In genomic region chr18:63112681-63113080, GRCh38 we compare ENCODE assay signal across 29 cellular contexts.
DNase-seq lines count a peak whose midpoint lies in the region; ATAC-seq, FAIRE-seq and TF ChIP-seq lines count a peak whose summit lies in the region.
"Had no signal": no experiment of that assay in that cellular context is flagged by ENCODE, and none has a peak within 500 bp of the region (broad histone marks: within the 10 kb centered on the region; RNA-seq: fewer than 3 reads in every experiment).

No MANE protein-coding gene starts in this region.

- no peak for ATAC-seq in GM19455 (IDR thresholded peaks at IDR 0.05; ENCODE audit: unreplicated experiment)
- no peak for ATAC-seq in HG02623 (IDR thresholded peaks at IDR 0.05; ENCODE audit: unreplicated experiment)
- ATAC-seq: activated CD8-positive, alpha-beta T cell treated with anti-CD3 and anti-CD28 coated beads for 36 hours; gastroesophageal sphincter; left lobe of liver had no signal

- no peaks in the 10 kb centered on the region for H4K20me1 ChIP-seq in BLaER1 treated with 17β-estradiol and CSF1 and Interleukin-3, amounts not matched to agents 10 nM and 100 nM

- H3K4me1 ChIP-seq in BLaER1 treated with 17β-estradiol and CSF1 and Interleukin-3, amounts not matched to agents 10 nM and 100 nM, result peaks cover 54 to 80% (median 61%) of the 10 kb centered on the region in 10 experiments
- H3K4me1 ChIP-seq: Caco-2 had no signal

- H3K27ac ChIP-seq in BLaER1 treated with 17β-estradiol and CSF1 and Interleukin-3, amounts not matched to agents 10 nM and 100 nM, result peak overlapping the region in 9 of 11 experiments; percentile 20 to 75 (median 48); a peak in 15 of 22 replicates
- H3K27ac ChIP-seq: gastroesophageal sphincter, GM23248, neutrophil, upper lobe of left lung had no signal

- H3K4me3 ChIP-seq in BLaER1 treated with 17β-estradiol and CSF1 and Interleukin-3, amounts not matched to agents 10 nM and 100 nM, result peak overlapping the region in 5 of 10 experiments; percentile 2 to 34 (median 20); a peak in 7 of 20 replicates
- H3K4me3 ChIP-seq: ascending aorta, gastroesophageal sphincter, GM23248, sigmoid colon, upper lobe of left lung had no signal

- no peak for TF ChIP-seq POLR2A in GM12891 (IDR thresholded peaks at IDR 0.05; ENCODE audit: low read depth, low read length)

- H3K9ac ChIP-seq in BLaER1 treated with 17β-estradiol and CSF1 and Interleukin-3, amounts not matched to agents 10 nM and 100 nM, result peak overlapping the region in 1 of 11 experiments; percentile 36; a peak in 1 of 22 replicates
- H3K9ac ChIP-seq: GM23248 had no signal

- FAIRE-seq in GM12891 (lab: Jason Lieb, UNC), result peak; percentile 13

- peaks cover 0 to 46% (median 42%) of the 10 kb centered on the region in 11 experiments; a peak in 18 of 22 replicates for H3K9me3 ChIP-seq in BLaER1 treated with 17β-estradiol and CSF1 and Interleukin-3, amounts not matched to agents 10 nM and 100 nM (replicated peaks in 1 of 11)
- H3K9me3 ChIP-seq: ascending aorta, Caco-2, gastroesophageal sphincter, neutrophil, sigmoid colon, upper lobe of left lung had no signal

- H3K27me3 ChIP-seq in BLaER1 treated with 17β-estradiol and CSF1 and Interleukin-3, amounts not matched to agents 10 nM and 100 nM, result no peaks in the 10 kb centered on the region
- H3K27me3 ChIP-seq: ascending aorta, gastroesophageal sphincter, neutrophil, sigmoid colon, upper lobe of left lung had no signal

- peaks cover 0 to 6% (median 0%) of the 10 kb centered on the region in 11 experiments; a peak in 2 of 22 replicates for H3K36me3 ChIP-seq in BLaER1 treated with 17β-estradiol and CSF1 and Interleukin-3, amounts not matched to agents 10 nM and 100 nM
- H3K36me3 ChIP-seq: ascending aorta, gastroesophageal sphincter, neutrophil, sigmoid colon, upper lobe of left lung had no signal

- DNase-seq in GM12891 (ENCODE audit: insufficient read length, low spot score), result no peak
- DNase-seq in MV-4-11 (lab: John Stamatoyannopoulos, UW), result peak; percentile 30
- peak; percentile 42 for DNase-seq in SKM-1 treated with dmso at 0.1 percent for 144 hours (lab: John Stamatoyannopoulos, UW; ENCODE audit: unreplicated experiment)
- no peak for DNase-seq in amygdala (lab: John Stamatoyannopoulos, UW)
- DNase-seq in UCSD-AML1 (lab: John Stamatoyannopoulos, UW; ENCODE audit: unreplicated experiment), result no peak
- DNase-seq: ACHN; activated CD4-positive, alpha-beta T cell treated with anti-CD3 and anti-CD28 coated beads for 1 hour; activated CD8-positive, alpha-beta T cell treated with anti-CD3 and anti-CD28 coated beads for 36 hours; activated effector memory CD4-positive, alpha-beta T cell treated with Interleukin-2 at 50 U/mL for 16 hours; Caco-2; caudate nucleus; GM23248; hypothalamus; immature natural killer cell; mesendoderm; NCI-H1105; NCI-H2029 treated with DMSO at 0.1 percent for 48 hours; NCI-H748 treated with DMSO at 0.1 percent for 48 hours; sigmoid colon; stimulated activated CD4-positive, alpha-beta T cell treated with anti-CD3 and anti-CD28 coated beads, Interleukin-15, amount 100 ng/mL, for 24 hours; stimulated activated naive B cell treated with anti-CD40 and anti-IgM and Interleukin-4, amounts not matched to agents 10 μg/mL and 1 μg/mL and 100 μg/mL, for 72 hours; upper lobe of left lung had no signal

- H3K4me2 ChIP-seq in BLaER1 treated with 17β-estradiol and CSF1 and Interleukin-3, amounts not matched to agents 10 nM and 100 nM, result peak overlapping the region; percentile 19 to 73 (median 57); a peak in 20 of 22 replicates

TF ChIP-seq in GM12891, 5 proteins besides CTCF, POLR2A, EP300 and RAD21:
- no peak for TF ChIP-seq POLR2AphosphoS5 (IDR thresholded peaks at IDR 0.05; ENCODE audit: low read depth, low read length)
- TF ChIP-seq PAX5 (IDR thresholded peaks at IDR 0.05; ENCODE audit: insufficient read depth, low read length, severe bottlenecking), result no peak
- no peak for TF ChIP-seq POU2F2 (IDR thresholded peaks at IDR 0.05; ENCODE audit: low read depth, low read length)
- no peak for TF ChIP-seq TAF1 (IDR thresholded peaks at IDR 0.05; ENCODE audit: low read depth, low read length)
- TF ChIP-seq SPI1 (IDR thresholded peaks at IDR 0.05; ENCODE audit: low read depth, low read length), result no peak

Comparison
In these comparisons a context has a peak if more than half of its experiments do, and no peak if none do; other contexts are left out.
1. DNase-seq: peak in MV-4-11 (single experiment) and SKM-1 treated with dmso at 0.1 percent for 144 hours (single experiment); none in GM12891 (single experiment), amygdala (0 of 56) and UCSD-AML1 (single experiment).